In the genomic region with DNA sequence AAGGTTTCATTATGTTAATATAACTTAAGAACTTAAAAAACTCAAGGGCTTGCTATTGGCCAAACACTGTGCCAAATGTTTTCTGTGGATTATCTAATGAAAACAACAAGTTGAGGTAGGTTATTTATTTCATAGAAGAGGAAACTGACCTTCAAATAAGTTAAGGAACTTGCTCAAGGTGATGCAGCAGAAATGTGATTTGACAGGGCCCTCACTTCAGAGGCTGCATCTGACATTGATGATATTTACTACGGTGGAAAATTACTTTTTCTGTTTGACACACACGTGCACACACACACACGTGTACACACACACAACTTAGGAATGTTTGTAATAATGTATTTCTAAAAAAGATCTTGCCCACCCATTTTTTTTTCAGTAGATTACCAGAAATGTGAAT, we compare ENCODE assay signal across 17 cellular contexts.
DNase-seq lines count a peak whose midpoint lies in the region; ATAC-seq and TF ChIP-seq lines count a peak whose summit lies in the region.
"Had no signal": no experiment of that assay in that cellular context is flagged by ENCODE, and none has a peak within 500 bp of the region (broad histone marks: within the 10 kb centered on the region; RNA-seq: fewer than 3 reads in every experiment).

No MANE protein-coding gene starts in this region.

- DNase-seq in CD1c-positive myeloid dendritic cell (ENCODE audit: extremely low spot score) (peak; percentile 30), NAMALWA (ENCODE audit: low spot score) (peak; percentile 71), testis (no peak), MG63 (no peak), heart right ventricle (no peak)
- DNase-seq in activated CD4-positive, alpha-beta T cell treated with anti-CD3 and anti-CD28 coated beads for 4 hours, result no peak
- DNase-seq: BE2C, Caco-2, GM23248, KG1, NCI-H1092 treated with DMSO at 0.1 percent for 48 hours, NCI-H187 treated with DMSO at 0.1 percent for 48 hours, NCI-H510A, NCI-H82 had no signal

- H3K9me3 ChIP-seq in BLaER1 (peaks cover 4% of the 10 kb centered on the region; the same call in 1 of the 2 replicates), testis (no peaks in the 10 kb centered on the region), MG63 (no peaks in the 10 kb centered on the region), heart right ventricle (no peaks in the 10 kb centered on the region)
- H3K9me3 ChIP-seq: BE2C, Caco-2 had no signal

- H3K4me1 ChIP-seq in BLaER1 (peaks cover 72% of the 10 kb centered on the region), testis (peaks cover 13% of the 10 kb centered on the region), heart right ventricle (peaks cover 0 to 43% (median 0%) of the 10 kb centered on the region in 9 donors)
- H3K4me1 ChIP-seq: BE2C, Caco-2 had no signal

- H3K9ac ChIP-seq in BLaER1, result no peak overlapping the region
- H3K9ac ChIP-seq: GM23248 had no signal

- H3K4me3 Mint-ChIP-seq in dendritic cell treated with granulocyte-macrophage colony-stimulating factor and Interleukin-4, amounts not matched to agents 40 ng/mL and 50 ng/mL, for 4 days, result no peak overlapping the region

- WGBS in testis, 2 donors, result 86 to 87% methylated on average over 3 of the region's 3 CpGs
- 93% methylated on average over 3 of the region's 3 CpGs for WGBS in heart right ventricle, 2 donors

- TF ChIP-seq POLR2A in testis (IDR thresholded peaks at IDR 0.05), result no peak

- no peak for ATAC-seq in heart right ventricle
- ATAC-seq: HCT116 had no signal

- peaks cover 54% of the 10 kb centered on the region for H3K4me1 Mint-ChIP-seq in dendritic cell treated with granulocyte-macrophage colony-stimulating factor and Interleukin-4, amounts not matched to agents 40 ng/mL and 50 ng/mL, for 4 days (ENCODE audit: low read depth)

- peak overlapping the region; percentile 79 for H3K27ac Mint-ChIP-seq in dendritic cell treated with granulocyte-macrophage colony-stimulating factor and Interleukin-4, amounts not matched to agents 40 ng/mL and 50 ng/mL, for 4 days

- no peaks in the 10 kb centered on the region for H3K9me3 Mint-ChIP-seq in dendritic cell treated with granulocyte-macrophage colony-stimulating factor and Interleukin-4, amounts not matched to agents 40 ng/mL and 50 ng/mL, for 4 days

- no peaks in the 10 kb centered on the region for H3K27me3 Mint-ChIP-seq in dendritic cell treated with granulocyte-macrophage colony-stimulating factor and Interleukin-4, amounts not matched to agents 40 ng/mL and 50 ng/mL, for 4 days

- no peak overlapping the region for H3K4me3 ChIP-seq in BLaER1
- H3K4me3 ChIP-seq in testis, result no peak overlapping the region
- no peak overlapping the region for H3K4me3 ChIP-seq in MG63
- no peak overlapping the region for H3K4me3 ChIP-seq in heart right ventricle
- H3K4me3 ChIP-seq: GM23248 had no signal

- H3K27ac ChIP-seq in BLaER1 (peak overlapping the region; percentile 76), testis (no peak overlapping the region), heart right ventricle (peak overlapping the region in 1 of 10 donors; percentile 89)
- H3K27ac ChIP-seq: GM23248 had no signal

- intact Hi-C loops in dendritic cell treated with granulocyte-macrophage colony-stimulating factor and Interleukin-4, amounts not matched to agents 40 ng/mL and 50 ng/mL, for 4 days (cut with micrococcal nuclease), result loop anchor here (5.0 kb wide), 3 partner anchors 72 to 248 kb away; a partner anchor contains a TSS
- intact Hi-C loops in testis (cut with DNase I; ENCODE audit: low total_unique reads), result no loop called here
- intact Hi-C loops in heart right ventricle (cut with DNase I), result no loop called here

- H4K20me1 ChIP-seq in BLaER1, result no peaks in the 10 kb centered on the region

- peak overlapping the region; percentile 86 for H3K4me2 ChIP-seq in BLaER1

- H3K27me3 ChIP-seq in BLaER1, result no peaks in the 10 kb centered on the region
- H3K27me3 ChIP-seq in testis, result no peaks in the 10 kb centered on the region
- no peaks in the 10 kb centered on the region for H3K27me3 ChIP-seq in MG63
- no peaks in the 10 kb centered on the region for H3K27me3 ChIP-seq in heart right ventricle
- H3K27me3 ChIP-seq: BE2C had no signal

- no peaks in the 10 kb centered on the region for H3K36me3 Mint-ChIP-seq in dendritic cell treated with granulocyte-macrophage colony-stimulating factor and Interleukin-4, amounts not matched to agents 40 ng/mL and 50 ng/mL, for 4 days (ENCODE audit: low read depth)

- H3K36me3 ChIP-seq in BLaER1 (no peaks in the 10 kb centered on the region), testis (ENCODE audit: low read depth, missing control alignments) (no peaks in the 10 kb centered on the region), MG63 (no peaks in the 10 kb centered on the region), heart right ventricle (no peaks in the 10 kb centered on the region)
- H3K36me3 ChIP-seq: BE2C had no signal

- TF ChIP-seq CTCF in testis (IDR thresholded peaks at IDR 0.05), result no peak
- no peak for TF ChIP-seq CTCF in heart right ventricle (IDR thresholded peaks at IDR 0.05)

Comparison
In these comparisons a context has a peak if more than half of its experiments do, and no peak if none do; other contexts are left out.
1. DNase-seq: peak in CD1c-positive myeloid dendritic cell (single experiment) and NAMALWA (single experiment); none in testis (single experiment), MG63 (single experiment), heart right ventricle (0 of 2) and activated CD4-positive, alpha-beta T cell treated with anti-CD3 and anti-CD28 coated beads for 4 hours (0 of 2).